In genomic region chr19:11464333-11465265, GRCh38 we compare ENCODE assay signal across 1 cellular context.
TF ChIP-seq lines count a peak whose summit lies in the region.

No MANE protein-coding gene starts in this region.

TF ChIP-seq in GM23338, 12 proteins besides CTCF, POLR2A, EP300 and RAD21 (continued from another document):
- TF ChIP-seq REST (IDR thresholded peaks at IDR 0.05; ENCODE audit: unreplicated experiment) (no peak), ETS1 (IDR thresholded peaks at IDR 0.05) (no peak), CREB1 (CRISPR knock-in tag; IDR thresholded peaks at IDR 0.05; ENCODE audit: low read depth) (no peak)
TF ChIP-seq in GM23338: peak in this region for 0.
